ENCODE assay signal across 21 cellular contexts in genomic region chr7:151775547-151776443, GRCh38.
DNase-seq lines count a peak whose midpoint lies in the region; ATAC-seq, FAIRE-seq and TF ChIP-seq lines count a peak whose summit lies in the region.
"Had no signal": no experiment of that assay in that cellular context is flagged by ENCODE, and none has a peak within 500 bp of the region (broad histone marks: within the 10 kb centered on the region; RNA-seq: fewer than 3 reads in every experiment).

No MANE protein-coding gene starts in this region.

- H3K4me3 ChIP-seq in stomach, result no peak overlapping the region

- WGBS in stomach, 5 donors, result 74 to 82% (median 78%) methylated on average over 11 to 14 of the region's 14 CpGs

- H3K36me3 Mint-ChIP-seq in activated CD8-positive, alpha-beta T cell treated with anti-CD3 and anti-CD28 coated beads for 36 hours (ENCODE audit: low read depth), result peaks cover 1% of the 10 kb centered on the region
- peaks cover 11% of the 10 kb centered on the region for H3K36me3 Mint-ChIP-seq in activated CD8-positive, alpha-beta T cell treated with anti-CD3 and anti-CD28 coated beads, Interleukin-2, amount 10 ng/mL, durations not matched to agents 7 days and 5 days (ENCODE audit: low read depth)

- no peak for FAIRE-seq in H54 (lab: Jason Lieb, UNC)
- FAIRE-seq: D721Med, HTR-8/SVneo had no signal

- no peaks in the 10 kb centered on the region for H3K9me3 ChIP-seq in stomach

- peak overlapping the region; percentile 6 to 62 (median 29) for H3K27ac ChIP-seq in stomach

- H3K36me3 ChIP-seq in stomach, result peaks cover 4 to 40% (median 27%) of the 10 kb centered on the region in 4 donors

- peak overlapping the region; percentile 24 for H3K27ac Mint-ChIP-seq in activated CD8-positive, alpha-beta T cell treated with anti-CD3 and anti-CD28 coated beads for 36 hours
- no peak overlapping the region for H3K27ac Mint-ChIP-seq in activated CD8-positive, alpha-beta T cell treated with anti-CD3 and anti-CD28 coated beads, Interleukin-2, amount 10 ng/mL, durations not matched to agents 7 days and 5 days
- H3K27ac Mint-ChIP-seq: CD8-positive, alpha-beta T cell; H9 had no signal

- H3K4me1 Mint-ChIP-seq in activated CD8-positive, alpha-beta T cell treated with anti-CD3 and anti-CD28 coated beads for 36 hours (ENCODE audit: low read depth), result peaks cover 8% of the 10 kb centered on the region
- H3K4me1 Mint-ChIP-seq in activated CD8-positive, alpha-beta T cell treated with anti-CD3 and anti-CD28 coated beads, Interleukin-2, amount 10 ng/mL, durations not matched to agents 7 days and 5 days (ENCODE audit: low read depth), result peaks cover 14% of the 10 kb centered on the region

- no peak overlapping the region for H3K4me3 Mint-ChIP-seq in activated CD8-positive, alpha-beta T cell treated with anti-CD3 and anti-CD28 coated beads for 36 hours
- no peak overlapping the region for H3K4me3 Mint-ChIP-seq in activated CD8-positive, alpha-beta T cell treated with anti-CD3 and anti-CD28 coated beads, Interleukin-2, amount 10 ng/mL, durations not matched to agents 7 days and 5 days
- H3K4me3 Mint-ChIP-seq: CD8-positive, alpha-beta T cell; H9 had no signal

- intact Hi-C loops in activated CD8-positive, alpha-beta T cell treated with anti-CD3 and anti-CD28 coated beads for 36 hours (cut with micrococcal nuclease), result no loop called here
- intact Hi-C loops in stomach (cut with DNase I; ENCODE audit: low total_unique reads), result no loop called here

- in situ Hi-C loops in KBM-7 (cut with MboI; ENCODE audit: low pct_unique_long_range_greater_than_20kb, low sequenced_read_pairs), result no loop called here

- CTCF ChIA-PET in activated CD8-positive, alpha-beta T cell treated with anti-CD3 and anti-CD28 coated beads for 36 hours (lab: Charles Lee), result interaction anchor here (1.1 to 1.2 kb wide), 2 partner anchors 14 to 36 kb away, joined by 3 to 4 read pairs; no protein-coding TSS in a partner anchor
- CTCF ChIA-PET in activated CD8-positive, alpha-beta T cell treated with anti-CD3 and anti-CD28 coated beads, Interleukin-2, amount 10 ng/mL, durations not matched to agents 7 days and 5 days (lab: Charles Lee), result interaction anchor here (3.4 kb wide), 1 partner anchor 17 kb away, joined by 12 read pairs; no protein-coding TSS in a partner anchor

- POLR2A ChIA-PET in activated CD8-positive, alpha-beta T cell treated with anti-CD3 and anti-CD28 coated beads for 36 hours (lab: Charles Lee), result no interaction called here
- POLR2A ChIA-PET in activated CD8-positive, alpha-beta T cell treated with anti-CD3 and anti-CD28 coated beads, Interleukin-2, amount 10 ng/mL, durations not matched to agents 7 days and 5 days (lab: Charles Lee), result interaction anchor here (0.6 kb wide), 1 partner anchor 19 kb away, joined by 4 read pairs; no protein-coding TSS in a partner anchor

- no peak for TF ChIP-seq POLR2A in stomach (IDR thresholded peaks at IDR 0.05)
- TF ChIP-seq POLR2A in H54 (IDR thresholded peaks at IDR 0.05; ENCODE audit: low read depth, low read length), result no peak

- no peaks in the 10 kb centered on the region for H3K27me3 Mint-ChIP-seq in activated CD8-positive, alpha-beta T cell treated with anti-CD3 and anti-CD28 coated beads for 36 hours
- H3K27me3 Mint-ChIP-seq in activated CD8-positive, alpha-beta T cell treated with anti-CD3 and anti-CD28 coated beads, Interleukin-2, amount 10 ng/mL, durations not matched to agents 7 days and 5 days (ENCODE audit: low read depth), result no peaks in the 10 kb centered on the region

- ATAC-seq in activated CD8-positive, alpha-beta T cell treated with anti-CD3 and anti-CD28 coated beads for 36 hours, result no peak
- no peak for ATAC-seq in activated CD8-positive, alpha-beta T cell treated with anti-CD3 and anti-CD28 coated beads, Interleukin-2, amount 10 ng/mL, durations not matched to agents 7 days and 5 days
- ATAC-seq: CD8-positive, alpha-beta T cell had no signal

- DNase-seq in activated CD8-positive, alpha-beta T cell treated with anti-CD3 and anti-CD28 coated beads for 36 hours, result no peak
- no peak for DNase-seq in activated CD8-positive, alpha-beta T cell treated with anti-CD3 and anti-CD28 coated beads, Interleukin-2, amount 10 ng/mL, durations not matched to agents 7 days and 5 days
- DNase-seq in cerebellum (ENCODE audit: low spot score) (peak; percentile 77), medulla oblongata (ENCODE audit: extremely low spot score) (peak; percentile 60), stomach (peak; percentile 55), kidney tubule cell (ENCODE audit: low spot score) (no peak), KBM-7 (no peak), H54 (ENCODE audit: insufficient read length, low spot score) (no peak)
- DNase-seq: CD8-positive, alpha-beta T cell; DMS79 treated with DMSO at 0.1 percent for 48 hours; H9; IMR-90; Karpas-422; NCI-H1048; NCI-H1436; NCI-H2029; NCI-H345; NCI-H524 treated with DMSO at 0.1 percent for 48 hours; RPMI8226 had no signal

- H3K27me3 ChIP-seq in stomach, result no peaks in the 10 kb centered on the region

- TF ChIP-seq CTCF in activated CD8-positive, alpha-beta T cell treated with anti-CD3 and anti-CD28 coated beads for 36 hours (IDR thresholded peaks at IDR 0.05), result no peak
- TF ChIP-seq CTCF in stomach (IDR thresholded peaks at IDR 0.05), result no peak

- TF ChIP-seq EP300 in stomach (IDR thresholded peaks at IDR 0.05), result no peak

- H3K4me1 ChIP-seq in stomach, result peaks cover 0 to 13% (median 0%) of the 10 kb centered on the region in 4 donors

- no peaks in the 10 kb centered on the region for H3K9me3 Mint-ChIP-seq in activated CD8-positive, alpha-beta T cell treated with anti-CD3 and anti-CD28 coated beads for 36 hours
- no peaks in the 10 kb centered on the region for H3K9me3 Mint-ChIP-seq in activated CD8-positive, alpha-beta T cell treated with anti-CD3 and anti-CD28 coated beads, Interleukin-2, amount 10 ng/mL, durations not matched to agents 7 days and 5 days (ENCODE audit: insufficient read depth)
- H3K9me3 Mint-ChIP-seq: CD8-positive, alpha-beta T cell had no signal

Comparison
In these comparisons a context has a peak if more than half of its experiments do, and no peak if none do; other contexts are left out.
1. DNase-seq: peak in cerebellum (single experiment), medulla oblongata (single experiment) and stomach (single experiment); none in activated CD8-positive, alpha-beta T cell treated with anti-CD3 and anti-CD28 coated beads for 36 hours (single experiment), activated CD8-positive, alpha-beta T cell treated with anti-CD3 and anti-CD28 coated beads, Interleukin-2, amount 10 ng/mL, durations not matched to agents 7 days and 5 days (single experiment), kidney tubule cell (single experiment), KBM-7 (single experiment) and H54 (single experiment).